In genomic region chr2:166609183-166609959, GRCh38 we compare ENCODE assay signal across 16 cellular contexts.
DNase-seq lines count a peak whose midpoint lies in the region; ATAC-seq and TF ChIP-seq lines count a peak whose summit lies in the region.
"Had no signal": no experiment of that assay in that cellular context is flagged by ENCODE, and none has a peak within 500 bp of the region (broad histone marks: within the 10 kb centered on the region; RNA-seq: fewer than 3 reads in every experiment).

No MANE protein-coding gene starts in this region.

- H3K4me1 ChIP-seq in hepatocyte (ENCODE audit: insufficient read depth) (no peaks in the 10 kb centered on the region), sigmoid colon (no peaks in the 10 kb centered on the region)
- H3K4me1 ChIP-seq in effector memory CD4-positive, alpha-beta T cell (ENCODE audit: control insufficient read depth, insufficient read depth, low read length, poor library complexity, severe bottlenecking): no peaks in the 10 kb centered on the region
- H3K4me1 ChIP-seq: transverse colon had no signal

- intact Hi-C loops in Right ventricle myocardium inferior (cut with DNase I) (no loop called here), left cardiac atrium (cut with DNase I) (no loop called here), sigmoid colon (cut with DNase I) (no loop called here)

- H3K27me3 ChIP-seq in hepatocyte: no peaks in the 10 kb centered on the region
- H3K27me3 ChIP-seq in effector memory CD4-positive, alpha-beta T cell (replicated peaks; ENCODE audit: control insufficient read depth, insufficient read depth, low read length, poor library complexity, severe bottlenecking): no peaks in the 10 kb centered on the region
- H3K27me3 ChIP-seq in sigmoid colon: no peaks in the 10 kb centered on the region
- H3K27me3 ChIP-seq: transverse colon had no signal

- H3K79me2 ChIP-seq in hepatocyte: no peaks in the 10 kb centered on the region

- no peaks in the 10 kb centered on the region for H3K36me3 ChIP-seq in hepatocyte (replicated peaks; ENCODE audit: insufficient read depth, low read depth)
- H3K36me3 ChIP-seq in effector memory CD4-positive, alpha-beta T cell (ENCODE audit: control insufficient read depth, insufficient read depth, low read length): no peaks in the 10 kb centered on the region
- no peaks in the 10 kb centered on the region for H3K36me3 ChIP-seq in sigmoid colon
- H3K36me3 ChIP-seq: transverse colon had no signal

- no peak overlapping the region for H2AFZ ChIP-seq in hepatocyte

- H3K4me3 ChIP-seq in hepatocyte (no peak overlapping the region), sigmoid colon (no peak overlapping the region)
- no peak overlapping the region for H3K4me3 ChIP-seq in effector memory CD4-positive, alpha-beta T cell (ENCODE audit: insufficient read depth, low read depth, low read length, poor library complexity, severe bottlenecking)
- H3K4me3 ChIP-seq: lung, transverse colon had no signal

- peak; percentile 34 for DNase-seq in Right ventricle myocardium inferior (ENCODE audit: missing footprints)
- DNase-seq in left cardiac atrium: no peak
- peak; percentile 91 for DNase-seq in NCI-H748 (lab: John Stamatoyannopoulos, UW; ENCODE audit: unreplicated experiment)
- peak; percentile 17 for DNase-seq in hepatocyte (ENCODE audit: low spot score)
- DNase-seq in effector memory CD4-positive, alpha-beta T cell: no peak
- DNase-seq in DMS114 treated with DMSO at 0.1 percent for 48 hours (lab: John Stamatoyannopoulos, UW; ENCODE audit: unreplicated experiment): no peak
- DNase-seq in NCI-H2171 treated with DMSO at 0.1 percent for 48 hours (lab: John Stamatoyannopoulos, UW): no peak
- no peak for DNase-seq in sigmoid colon
- DNase-seq: amniotic stem cell; CD4-positive, CD25-positive, alpha-beta regulatory T cell; NCI-H1694; NCI-H524 treated with DMSO at 0.1 percent for 48 hours; transverse colon had no signal

- no peaks in the 10 kb centered on the region for H4K20me1 ChIP-seq in hepatocyte (ENCODE audit: insufficient read depth, poor library complexity, severe bottlenecking)

- WGBS in hepatocyte (ENCODE audit: low lambda C conversion rate, missing lambda C conversion rate): 67% methylated on average over 24 of the region's 24 CpGs
- 58 to 72% methylated on average over 24 of the region's 24 CpGs for WGBS in sigmoid colon, 2 donors

- no peak overlapping the region for H3K27ac ChIP-seq in hepatocyte
- no peak overlapping the region for H3K27ac ChIP-seq in effector memory CD4-positive, alpha-beta T cell (ENCODE audit: insufficient read depth, low read length, poor library complexity, severe bottlenecking)
- H3K27ac ChIP-seq in sigmoid colon: no peak overlapping the region
- H3K27ac ChIP-seq: RWPE1, transverse colon had no signal

- H3K9me3 ChIP-seq in hepatocyte (ENCODE audit: low read depth): no peaks in the 10 kb centered on the region
- H3K9me3 ChIP-seq in effector memory CD4-positive, alpha-beta T cell (ENCODE audit: control insufficient read depth, low read length): no peaks in the 10 kb centered on the region
- H3K9me3 ChIP-seq in sigmoid colon: no peaks in the 10 kb centered on the region
- H3K9me3 ChIP-seq: transverse colon had no signal

- TF ChIP-seq CTCF in hepatocyte (IDR thresholded peaks at IDR 0.05; ENCODE audit: poor library complexity): no peak
- TF ChIP-seq CTCF in sigmoid colon (IDR thresholded peaks at IDR 0.05): no peak

- peak overlapping the region; percentile 61 for H3K4me2 ChIP-seq in hepatocyte

- ATAC-seq in Right ventricle myocardium inferior: no peak
- ATAC-seq in left cardiac atrium: no peak
- ATAC-seq: activated T-helper 17 cell treated with anti-CD3 and anti-CD28 coated beads, Interleukin-2, amount 50 U/mL, for 72 hours had no signal

- H3K9me2 ChIP-seq in hepatocyte (replicated peaks; ENCODE audit: insufficient read depth): no peaks in the 10 kb centered on the region

- no peak for TF ChIP-seq EP300 in sigmoid colon (IDR thresholded peaks at IDR 0.05)

- no peak for TF ChIP-seq POLR2A in sigmoid colon (IDR thresholded peaks at IDR 0.05)

Comparison
In these comparisons a context has a peak if more than half of its experiments do, and no peak if none do; other contexts are left out.
1. DNase-seq: peak in Right ventricle myocardium inferior (single experiment), NCI-H748 (single experiment) and hepatocyte (single experiment); none in left cardiac atrium (single experiment), effector memory CD4-positive, alpha-beta T cell (0 of 3), DMS114 treated with DMSO at 0.1 percent for 48 hours (single experiment), NCI-H2171 treated with DMSO at 0.1 percent for 48 hours (single experiment) and sigmoid colon (single experiment).